In genomic region chr5:98935206-98935605, GRCh38 we compare ENCODE assay signal across 23 cellular contexts. TPM values are rescaled to one million over a fixed set of nuclear protein-coding genes. Genes with fewer than 3 reads are reported as not detected.
DNase-seq lines count a peak whose midpoint lies in the region; ATAC-seq and TF ChIP-seq lines count a peak whose summit lies in the region.
"Had no signal": no experiment of that assay in that cellular context is flagged by ENCODE, and none has a peak within 500 bp of the region (broad histone marks: within the 10 kb centered on the region; RNA-seq: fewer than 3 reads in every experiment).

No MANE protein-coding gene starts in this region.

- peaks cover 0 to 11% of the 10 kb centered on the region in 2 donors for H3K36me3 Mint-ChIP-seq in CD4-positive, alpha-beta memory T cell
- peaks cover 2% of the 10 kb centered on the region for H3K36me3 Mint-ChIP-seq in activated naive CD8-positive, alpha-beta T cell treated with anti-CD3 and anti-CD28 coated beads, Interleukin-2, amount 50 U/mL, for 24 hours (ENCODE audit: low read depth)
- H3K36me3 Mint-ChIP-seq: WTC11 had no signal

- H3K27ac Mint-ChIP-seq in CD4-positive, alpha-beta memory T cell, result peak overlapping the region; percentile 60 to 100 (median 96)
- H3K27ac Mint-ChIP-seq in activated naive CD8-positive, alpha-beta T cell treated with anti-CD3 and anti-CD28 coated beads, Interleukin-2, amount 50 U/mL, for 24 hours, result peak overlapping the region; percentile 65
- H3K27ac Mint-ChIP-seq: WTC11 had no signal

- no peak for ATAC-seq in activated naive CD8-positive, alpha-beta T cell treated with anti-CD3 and anti-CD28 coated beads, Interleukin-2, amount 50 U/mL, for 24 hours
- ATAC-seq: left ventricle myocardium superior, mucosa of descending colon, sciatic nerve, WTC11 had no signal

- peaks cover 49 to 85% (median 62%) of the 10 kb centered on the region in 4 donors for H3K4me1 Mint-ChIP-seq in CD4-positive, alpha-beta memory T cell
- peaks cover 72% of the 10 kb centered on the region for H3K4me1 Mint-ChIP-seq in activated naive CD8-positive, alpha-beta T cell treated with anti-CD3 and anti-CD28 coated beads, Interleukin-2, amount 50 U/mL, for 24 hours

- no peak overlapping the region for H3K27ac ChIP-seq in CD4-positive, alpha-beta memory T cell (ENCODE audit: low read depth, low read length)
- H3K27ac ChIP-seq in GM23248 (peak overlapping the region; percentile 44; the same call in 1 of the 2 replicates), osteoblast (ENCODE audit: low read depth, low read length) (no peak overlapping the region)
- H3K27ac ChIP-seq: tibial artery had no signal

- H3K4me3 Mint-ChIP-seq in CD4-positive, alpha-beta memory T cell, result no peak overlapping the region
- H3K4me3 Mint-ChIP-seq in activated naive CD8-positive, alpha-beta T cell treated with anti-CD3 and anti-CD28 coated beads, Interleukin-2, amount 50 U/mL, for 24 hours, result no peak overlapping the region
- H3K4me3 Mint-ChIP-seq: WTC11 had no signal

- H4K20me1 ChIP-seq in GM23248 (ENCODE audit: insufficient read depth), result peaks cover 15% of the 10 kb centered on the region; the same call in 1 of the 2 replicates
- peaks cover 45% of the 10 kb centered on the region for H4K20me1 ChIP-seq in osteoblast (ENCODE audit: insufficient read depth, low read length)

- H2AFZ ChIP-seq in GM23248, result no peak overlapping the region
- no peak overlapping the region for H2AFZ ChIP-seq in osteoblast (ENCODE audit: low read length)

- no peak for TF ChIP-seq CTCF in osteoblast (IDR thresholded peaks at IDR 0.05; ENCODE audit: extremely low read depth, low read depth, low read length)

- intact Hi-C loops in CD4-positive, alpha-beta memory T cell (cut with micrococcal nuclease), result no loop called here

- no peaks in the 10 kb centered on the region for H3K27me3 Mint-ChIP-seq in CD4-positive, alpha-beta memory T cell
- no peaks in the 10 kb centered on the region for H3K27me3 Mint-ChIP-seq in activated naive CD8-positive, alpha-beta T cell treated with anti-CD3 and anti-CD28 coated beads, Interleukin-2, amount 50 U/mL, for 24 hours

- H3K9me3 ChIP-seq in CD4-positive, alpha-beta memory T cell (ENCODE audit: control insufficient read depth in 1 of 2, low read length in 2 of 2), result no peaks in the 10 kb centered on the region
- H3K9me3 ChIP-seq in GM23248 (ENCODE audit: low read depth) (no peaks in the 10 kb centered on the region), osteoblast (ENCODE audit: low read depth, low read length) (no peaks in the 10 kb centered on the region)
- H3K9me3 ChIP-seq: BE2C, mucosa of descending colon, tibial artery had no signal

- H3F3A ChIP-seq in GM23248 (ENCODE audit: insufficient read depth), result peaks cover 51% of the 10 kb centered on the region

- no peaks in the 10 kb centered on the region for H3K9me3 Mint-ChIP-seq in CD4-positive, alpha-beta memory T cell
- H3K9me3 Mint-ChIP-seq in activated naive CD8-positive, alpha-beta T cell treated with anti-CD3 and anti-CD28 coated beads, Interleukin-2, amount 50 U/mL, for 24 hours, result peaks cover 4% of the 10 kb centered on the region
- H3K9me3 Mint-ChIP-seq: WTC11 had no signal

- WGBS in GM23248 (ENCODE audit: low coverage in 1 of 2, low lambda C conversion rate in 2 of 2, missing lambda C conversion rate in 2 of 2), 2 experiments, result 65 to 69% methylated on average over 3 of the region's 3 CpGs

- no peaks in the 10 kb centered on the region for H3K36me3 ChIP-seq in CD4-positive, alpha-beta memory T cell (ENCODE audit: insufficient read depth, low read length)
- no peaks in the 10 kb centered on the region for H3K36me3 ChIP-seq in GM23248 (ENCODE audit: low read depth)
- peaks cover 5% of the 10 kb centered on the region for H3K36me3 ChIP-seq in osteoblast (ENCODE audit: insufficient read depth, low read length)
- H3K36me3 ChIP-seq: BE2C, tibial artery had no signal

- no peak overlapping the region for H3K9ac ChIP-seq in GM23248

- no peak overlapping the region for H3K4me3 ChIP-seq in CD4-positive, alpha-beta memory T cell (ENCODE audit: low read length in 2 of 2)
- H3K4me3 ChIP-seq in GM23248, result no peak overlapping the region
- no peak overlapping the region for H3K4me3 ChIP-seq in osteoblast (ENCODE audit: insufficient read depth, low read length)
- H3K4me3 ChIP-seq: mucosa of descending colon, tibial artery had no signal

- peaks cover 74% of the 10 kb centered on the region for H3K79me2 ChIP-seq in GM23248 (ENCODE audit: insufficient read depth)
- peaks cover 66% of the 10 kb centered on the region for H3K79me2 ChIP-seq in osteoblast (ENCODE audit: insufficient read depth, low read length)

- H3K9me2 ChIP-seq in GM23248 (ENCODE audit: insufficient read depth), result no peaks in the 10 kb centered on the region

- CTCF ChIA-PET in CD4-positive, alpha-beta memory T cell (lab: Charles Lee; ENCODE audit: partially characterized antibody), result no interaction called here

- POLR2A ChIA-PET in CD4-positive, alpha-beta memory T cell (lab: Charles Lee; ENCODE audit: partially characterized antibody), result no interaction called here

- peak overlapping the region; percentile 29 for H3K4me2 ChIP-seq in GM23248 (ENCODE audit: unreplicated experiment)
- peak overlapping the region; percentile 3 for H3K4me2 ChIP-seq in osteoblast (ENCODE audit: insufficient read depth, low read length)

- no peaks in the 10 kb centered on the region for H3K27me3 ChIP-seq in CD4-positive, alpha-beta memory T cell (ENCODE audit: insufficient read depth, low read length)
- H3K27me3 ChIP-seq in GM23248 (replicated peaks; ENCODE audit: insufficient read depth) (no peaks in the 10 kb centered on the region), osteoblast (ENCODE audit: insufficient read depth, low read length) (no peaks in the 10 kb centered on the region)
- H3K27me3 ChIP-seq: BE2C, tibial artery had no signal

- DNase-seq in CD4-positive, alpha-beta memory T cell, result no peak
- DNase-seq in GM23248, result no peak
- DNase-seq in activated naive CD8-positive, alpha-beta T cell treated with anti-CD3 and anti-CD28 coated beads, Interleukin-2, amount 50 U/mL, for 24 hours, result no peak
- no peak for DNase-seq in osteoblast (ENCODE audit: insufficient read length, low spot score, missing footprints)
- DNase-seq in NCI-H2196 treated with DMSO at 0.1 percent for 48 hours (lab: John Stamatoyannopoulos, UW; ENCODE audit: unreplicated experiment), result no peak
- no peak for DNase-seq in GM03348 (ENCODE audit: low spot score)
- no peak for DNase-seq in A172 (ENCODE audit: low spot score)
- DNase-seq: activated effector memory CD4-positive, alpha-beta T cell treated with Interleukin-2 at 50 U/mL for 16 hours; aorta; BE2C; DMS 273 treated with DMSO at 0.1 percent for 48 hours; effector CD8-positive, alpha-beta T cell; GF-D8; left ventricle myocardium superior; mucosa of descending colon; NCI-H1436; NCI-H748 treated with DMSO at 0.1 percent for 48 hours; OCI-M1; SIG-M5; stimulated activated naive CD4-positive, alpha-beta T cell; tibial artery had no signal

- H3K4me1 ChIP-seq in CD4-positive, alpha-beta memory T cell (ENCODE audit: insufficient read depth, low read length), result peaks cover 60% of the 10 kb centered on the region
- H3K4me1 ChIP-seq in GM23248 (ENCODE audit: insufficient read depth) (peaks cover 51% of the 10 kb centered on the region), osteoblast (ENCODE audit: insufficient read depth, low read length) (peaks cover 42% of the 10 kb centered on the region)
- H3K4me1 ChIP-seq: BE2C had no signal

- in situ Hi-C loops in GM23248 (cut with MboI), result no loop called here

RNA-seq across cellular contexts. Expression of gene CHD1, which starts 6.4 kb away (rescaled TPM):
- 10 to 100 TPM; 91.2 to 93.9 TPM for total RNA-seq in CD4-positive, alpha-beta memory T cell
- polyA plus RNA-seq in CD4-positive, alpha-beta memory T cell, result 10 to 100 TPM in 1 of 2 donors, 1 to 10 TPM in 1; 6.6 to 15.1 TPM
- 24.3 and 28.1 TPM in 2 replicates for total RNA-seq in GM23248 (2014; rRNA removed; shearing (Covaris generic))
- polyA plus RNA-seq in GM23248 (2016; fragmentation: Nextera tagmentation; extraction: Ambion mirVana), result 8.3 and 11.1 TPM in 2 replicates
- 43.8 and 47.4 TPM in 2 replicates for total RNA-seq in osteoblast
- 43.5 and 55.1 TPM in 2 replicates for total RNA-seq in A172 (2014; rRNA removed; shearing (Covaris generic))
